In genomic region chr19:34432797-34433196, GRCh38 we compare ENCODE assay signal across 15 cellular contexts. TPM values are rescaled to one million over a fixed set of nuclear protein-coding genes. Genes with fewer than 3 reads are reported as not detected.
DNase-seq lines count a peak whose midpoint lies in the region; ATAC-seq and TF ChIP-seq lines count a peak whose summit lies in the region.
"Had no signal": no experiment of that assay in that cellular context is flagged by ENCODE, and none has a peak within 500 bp of the region (broad histone marks: within the 10 kb centered on the region; RNA-seq: fewer than 3 reads in every experiment).

No MANE protein-coding gene starts in this region.

- H3K27ac ChIP-seq in trophoblast cell (ENCODE audit: low read depth, low read length) = no peak overlapping the region
- H3K27ac ChIP-seq: SJCRH30, VCaP had no signal

- DNase-seq in AG10803 (ENCODE audit: low read depth) = peak; percentile 20
- no peak for DNase-seq in adipocyte (ENCODE audit: low read depth)
- DNase-seq in fibroblast of villous mesenchyme (ENCODE audit: low read depth) = peak; percentile 86
- no peak for DNase-seq in trophoblast cell
- no peak for DNase-seq in NOMO-1 treated with dmso at 0.1 percent for 144 hours (lab: John Stamatoyannopoulos, UW; ENCODE audit: unreplicated experiment)
- no peak for DNase-seq in GM10266 (ENCODE audit: extremely low spot score)
- DNase-seq: activated T-cell treated with anti-CD3 and anti-CD28 coated beads, Interleukin-2, amount 50 U/mL, for 48 hours; mammary epithelial cell; NCI-H1436 treated with DMSO at 0.1 percent for 48 hours; NCI-H748 treated with DMSO at 0.1 percent for 48 hours; sigmoid colon; SJCRH30 had no signal

- H2BK5ac ChIP-seq in trophoblast cell (ENCODE audit: low read depth, low read length, poor library complexity) = no peak overlapping the region

- TF ChIP-seq CTCF in AG10803 (conservative IDR thresholded peaks at IDR 0.05; ENCODE audit: low read length) (no peak), fibroblast of villous mesenchyme (IDR thresholded peaks at IDR 0.05; ENCODE audit: insufficient read depth, low read depth, low read length) (no peak), GM10266 (IDR thresholded peaks at IDR 0.05; ENCODE audit: control insufficient read depth, insufficient read depth, low read depth, missing control alignments) (no peak)

- no peak overlapping the region for H3K18ac ChIP-seq in trophoblast cell (ENCODE audit: low read length)

- no peak overlapping the region for H3K23ac ChIP-seq in trophoblast cell (ENCODE audit: low read length)

- no peak overlapping the region for H2BK12ac ChIP-seq in trophoblast cell (ENCODE audit: low read length)

- WGBS in trophoblast cell (ENCODE audit: extremely low coverage, insufficient coverage, insufficient read length) = no CpG with 5 or more reads among the region's 5 CpGs

- no peak overlapping the region for H4K12ac ChIP-seq in trophoblast cell (ENCODE audit: low read depth, low read length)

- no peak overlapping the region for H2BK120ac ChIP-seq in trophoblast cell (ENCODE audit: insufficient read depth, low read length, poor library complexity)

- H3K4ac ChIP-seq in trophoblast cell (ENCODE audit: low read depth, low read length) = peak overlapping the region; percentile 84

- no peaks in the 10 kb centered on the region for H3K9me3 ChIP-seq in adipocyte (ENCODE audit: control insufficient read depth, low read length)
- no peaks in the 10 kb centered on the region for H3K9me3 ChIP-seq in trophoblast cell (ENCODE audit: insufficient read depth, low read depth, low read length)
- H3K9me3 ChIP-seq: sigmoid colon, SJCRH30 had no signal

- H3K36me3 ChIP-seq in adipocyte (ENCODE audit: control insufficient read depth, insufficient read depth, low read length, severe bottlenecking) (peaks cover 43% of the 10 kb centered on the region), trophoblast cell (ENCODE audit: control insufficient read depth in 1 of 2, insufficient read depth in 2 of 2, low read length in 2 of 2) (peaks cover 26 to 29% of the 10 kb centered on the region in 2 experiments)

- peaks cover 6% of the 10 kb centered on the region for H3K79me1 ChIP-seq in trophoblast cell (ENCODE audit: low read length)

- H3K14ac ChIP-seq in trophoblast cell (ENCODE audit: low read length) = no peak overlapping the region

- H3K27me3 ChIP-seq in adipocyte (replicated peaks; ENCODE audit: control insufficient read depth, insufficient read depth, low read length) (no peaks in the 10 kb centered on the region), trophoblast cell (ENCODE audit: insufficient read depth, low read length) (no peaks in the 10 kb centered on the region)
- H3K27me3 ChIP-seq: sigmoid colon, SJCRH30 had no signal

- no peak overlapping the region for H4K8ac ChIP-seq in trophoblast cell (ENCODE audit: low read depth, low read length)

- H2AFZ ChIP-seq in trophoblast cell (ENCODE audit: insufficient read depth, low read length, poor library complexity) = no peak overlapping the region

- ATAC-seq in GM18519 (IDR thresholded peaks at IDR 0.05; ENCODE audit: low FRiP score, unreplicated experiment) (no peak), GM19023 (IDR thresholded peaks at IDR 0.05; ENCODE audit: unreplicated experiment) (no peak)

- peaks cover 53% of the 10 kb centered on the region for H3K4me1 ChIP-seq in adipocyte (ENCODE audit: control insufficient read depth, insufficient read depth, low read length)
- H3K4me1 ChIP-seq in trophoblast cell (ENCODE audit: control insufficient read depth in 1 of 2, insufficient read depth in 2 of 2, low read length in 2 of 2) = no peaks in the 10 kb centered on the region
- H3K4me1 ChIP-seq: SJCRH30 had no signal

- peaks cover 24% of the 10 kb centered on the region for H3K79me2 ChIP-seq in trophoblast cell (ENCODE audit: control insufficient read depth, insufficient read depth, low read length, poor library complexity)

- H3K4me3 ChIP-seq in AG10803 (ENCODE audit: low read length) (no peak overlapping the region), adipocyte (ENCODE audit: low read length) (no peak overlapping the region), fibroblast of villous mesenchyme (ENCODE audit: low read depth, low read length) (no peak overlapping the region), trophoblast cell (ENCODE audit: low read depth, low read length) (no peak overlapping the region)
- H3K4me3 ChIP-seq: sigmoid colon, SJCRH30 had no signal

- H2AK5ac ChIP-seq in trophoblast cell (ENCODE audit: low read length) = no peak overlapping the region

- no peak overlapping the region for H3K4me2 ChIP-seq in trophoblast cell (ENCODE audit: low read length)

- H3K9ac ChIP-seq in adipocyte (ENCODE audit: low read length) (peak overlapping the region; percentile 63), trophoblast cell (ENCODE audit: low read length) (no peak overlapping the region)

- no peak overlapping the region for H4K91ac ChIP-seq in trophoblast cell (ENCODE audit: low read depth, low read length)

RNA-seq across cellular contexts. Expression of gene UBA2, which starts 4.6 kb away (rescaled TPM):
- 108 and 121 TPM in 2 replicates for total RNA-seq in fibroblast of villous mesenchyme
- 118 and 135 TPM in 2 replicates for polyA plus RNA-seq in trophoblast cell (2013)

RNA-seq across cellular contexts. Expression of gene PDCD2L, which starts 28.6 kb away (rescaled TPM):
- total RNA-seq in fibroblast of villous mesenchyme = 11.7 and 11.9 TPM in 2 replicates
- polyA plus RNA-seq in trophoblast cell (2013) = 18.1 and 19.0 TPM in 2 replicates

RNA-seq across cellular contexts. Expression of gene WTIP, which starts 48.8 kb away (rescaled TPM):
- total RNA-seq in fibroblast of villous mesenchyme = 28.0 and 40.6 TPM in 2 replicates
- 10.6 and 11.4 TPM in 2 replicates for polyA plus RNA-seq in trophoblast cell (2013)

Comparison
In these comparisons a context has a peak if more than half of its experiments do, and no peak if none do; other contexts are left out.
1. DNase-seq: peak in AG10803 (single experiment) and fibroblast of villous mesenchyme (single experiment); none in adipocyte (single experiment), trophoblast cell (0 of 2), NOMO-1 treated with dmso at 0.1 percent for 144 hours (single experiment) and GM10266 (single experiment).